ENCODE assay signal across 14 cellular contexts in the genomic region with DNA sequence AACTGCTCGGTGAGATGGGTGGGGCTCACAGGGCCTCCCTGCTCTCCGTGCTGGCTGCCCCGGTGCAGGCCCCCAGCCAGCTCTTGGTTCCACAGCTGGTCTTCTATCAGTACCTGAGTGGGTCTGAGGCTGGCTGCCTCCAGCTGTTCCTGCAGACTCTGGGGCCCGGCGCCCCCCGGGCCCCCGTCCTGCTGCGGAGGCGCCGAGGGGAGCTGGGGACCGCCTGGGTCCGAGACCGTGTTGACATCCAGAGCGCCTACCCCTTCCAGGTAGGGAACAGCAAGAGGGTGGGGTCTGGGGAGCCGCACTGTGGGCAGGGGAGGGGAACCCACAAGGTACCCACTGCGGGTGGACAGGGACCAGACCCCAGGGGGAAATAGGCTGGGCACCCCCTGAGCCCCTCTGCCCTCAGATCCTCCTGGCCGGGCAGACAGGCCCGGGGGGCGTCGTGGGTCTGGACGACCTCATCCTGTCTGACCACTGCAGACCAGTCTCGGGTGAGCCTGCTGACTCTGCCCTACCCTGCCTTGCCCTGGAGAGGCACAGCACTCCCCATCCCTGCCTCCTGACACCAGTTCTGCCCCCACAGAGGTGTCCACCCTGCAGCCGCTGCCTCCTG.
"Had no signal": no experiment of that assay in that cellular context is flagged by ENCODE, and none has a peak within 500 bp of the region (broad histone marks: within the 10 kb centered on the region; RNA-seq: fewer than 3 reads in every experiment).

No MANE protein-coding gene starts in this region.

- H3K4me1 Mint-ChIP-seq: central memory CD8-positive, alpha-beta T cell had no signal

- H3K27ac ChIP-seq: body of pancreas, suprapubic skin had no signal

- H3K4me3 ChIP-seq: body of pancreas, smooth muscle cell, suprapubic skin had no signal

- DNase-seq: activated CD4-positive, alpha-beta memory T cell treated with anti-CD3 and anti-CD28 coated beads for 36 hours; amniotic stem cell; nephron progenitor cell; retina; stimulated activated CD4-positive, alpha-beta T cell treated with anti-CD3 and anti-CD28 coated beads, Interleukin-2, amount 100 ng/mL, for 24 hours; stimulated activated naive CD4-positive, alpha-beta T cell treated with Interleukin-2 at 50 U/mL for 16 hours; SW 1271; T1000 had no signal

- H3K27me3 Mint-ChIP-seq: activated CD4-positive, alpha-beta memory T cell treated with anti-CD3 and anti-CD28 coated beads for 36 hours; central memory CD8-positive, alpha-beta T cell; type B pancreatic cell had no signal

- H3K4me2 ChIP-seq: smooth muscle cell had no signal

- H3K9me3 Mint-ChIP-seq: activated CD4-positive, alpha-beta memory T cell treated with anti-CD3 and anti-CD28 coated beads for 36 hours; activated naive CD4-positive, alpha-beta T cell treated with anti-CD3 and anti-CD28 coated beads, Interleukin-2, amount 50 U/mL, for 72 hours; central memory CD8-positive, alpha-beta T cell; nephron progenitor cell; type B pancreatic cell had no signal

- H3K4me3 Mint-ChIP-seq: activated CD4-positive, alpha-beta memory T cell treated with anti-CD3 and anti-CD28 coated beads for 36 hours; central memory CD8-positive, alpha-beta T cell; nephron progenitor cell; type B pancreatic cell had no signal

- H3K27me3 ChIP-seq: body of pancreas, suprapubic skin had no signal

- H3K9me3 ChIP-seq: body of pancreas, suprapubic skin had no signal

- H3K27ac Mint-ChIP-seq: activated CD4-positive, alpha-beta memory T cell treated with anti-CD3 and anti-CD28 coated beads for 36 hours; nephron progenitor cell; type B pancreatic cell had no signal

- ATAC-seq: activated naive CD4-positive, alpha-beta T cell treated with anti-CD3 and anti-CD28 coated beads, Interleukin-2, amount 50 U/mL, for 72 hours; body of pancreas had no signal
